In the genomic region with DNA sequence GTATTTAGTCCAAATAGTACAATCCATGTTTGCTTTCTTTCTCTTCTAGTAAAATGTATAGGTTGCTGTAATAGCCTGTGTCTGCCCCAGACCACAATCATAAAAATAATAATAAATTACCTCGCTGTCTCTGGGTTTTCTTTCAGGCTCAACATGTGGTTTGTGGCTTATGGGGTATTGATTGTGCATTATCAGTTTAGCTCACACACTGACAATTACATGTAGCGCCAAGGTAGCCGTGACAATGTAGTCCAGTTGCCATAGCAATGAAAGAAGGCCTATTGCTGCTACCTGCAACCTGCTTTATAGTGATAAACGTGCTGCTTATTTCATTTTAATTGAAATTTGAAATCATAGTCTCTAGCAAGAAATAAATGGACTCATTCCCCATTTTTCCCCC, we compare ENCODE assay signal across 23 cellular contexts.
"Had no signal": no experiment of that assay in that cellular context is flagged by ENCODE, and none has a peak within 500 bp of the region (broad histone marks: within the 10 kb centered on the region; RNA-seq: fewer than 3 reads in every experiment).

No MANE protein-coding gene starts in this region.

- DNase-seq: Kasumi-1, MM.1S, NCI-H1092 treated with DMSO at 0.1 percent for 48 hours, NCI-H146, NCI-H1694 treated with DMSO at 0.1 percent for 48 hours, NCI-H2029, NCI-H2081 treated with DMSO at 0.1 percent for 48 hours, NCI-H2171 treated with DMSO at 0.1 percent for 48 hours, NCI-H226, NCI-H446, NCI-H510A, NCI-H524 treated with DMSO at 0.1 percent for 48 hours, NCI-H774, Right ventricle myocardium superior, RPMI8226, SIG-M5, T-helper 1 cell, T-helper 17 cell had no signal

- H3K9me3 ChIP-seq: SJSA1 had no signal

- H3K27me3 ChIP-seq: SJSA1 had no signal

- H3K4me1 ChIP-seq: SJSA1 had no signal

- H3K4me3 ChIP-seq: K562, SJSA1, SK-N-MC had no signal

- H3K36me3 ChIP-seq: SJSA1 had no signal

- ATAC-seq: K562, T-helper 17 cell had no signal

- H3K27ac ChIP-seq: HL-60, KMS-11, SJSA1, SK-N-MC had no signal
